ENCODE assay signal across 8 cellular contexts in the genomic region with DNA sequence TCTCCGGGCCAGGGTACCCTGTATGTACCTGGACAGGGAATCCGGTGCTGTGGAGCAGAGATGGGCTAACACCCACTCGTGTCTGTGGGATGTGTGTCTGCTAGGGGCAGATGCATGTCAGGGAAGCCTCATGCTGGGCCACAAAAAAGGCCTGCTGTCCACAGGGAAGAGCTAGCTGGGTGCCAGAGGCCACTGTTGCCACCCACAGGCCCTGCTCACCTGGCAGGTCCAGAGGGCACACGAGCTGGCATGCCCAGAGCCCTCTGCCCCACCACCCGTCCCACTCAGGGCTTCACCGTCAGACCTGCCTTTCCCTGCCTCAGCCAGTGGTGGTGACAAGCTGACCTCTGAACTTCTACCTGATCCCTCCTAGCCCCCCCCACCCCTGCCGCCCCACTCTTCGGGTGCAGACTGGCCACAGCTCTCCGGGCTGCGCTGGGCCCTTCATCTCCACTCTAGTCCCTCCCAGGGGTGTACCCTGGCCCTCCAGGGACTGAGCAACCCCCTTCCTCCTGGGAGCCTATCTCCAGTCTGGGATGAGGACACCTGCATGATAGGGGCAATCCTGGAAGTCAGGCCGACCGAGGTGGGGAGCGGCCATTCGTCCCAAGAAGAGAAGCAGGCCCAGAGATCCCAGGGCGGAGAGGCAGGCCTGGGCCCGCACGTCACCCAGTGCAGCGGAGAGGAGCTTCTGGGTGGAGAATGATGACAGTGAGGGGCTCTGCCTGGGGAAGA. TPM values are rescaled to one million over a fixed set of nuclear protein-coding genes. Genes with fewer than 3 reads are reported as not detected.
DNase-seq lines count a peak whose midpoint lies in the region; ATAC-seq and TF ChIP-seq lines count a peak whose summit lies in the region.

No MANE protein-coding gene starts in this region.

- peak overlapping the region; percentile 0 for H3K9ac ChIP-seq in trophoblast cell (ENCODE audit: low read length)

- no peaks in the 10 kb centered on the region for H3K27me3 ChIP-seq in Peyer's patch
- no peaks in the 10 kb centered on the region for H3K27me3 ChIP-seq in trophoblast cell (ENCODE audit: insufficient read depth, low read length)

- H3K4me3 ChIP-seq in Peyer's patch (peak overlapping the region; percentile 71 to 88 (median 78)), trophoblast cell (ENCODE audit: low read depth, low read length) (peak overlapping the region; percentile 88)

- H2AFZ ChIP-seq in trophoblast cell (ENCODE audit: insufficient read depth, low read length, poor library complexity) = no peak overlapping the region

- H3K9me3 ChIP-seq in Peyer's patch (no peaks in the 10 kb centered on the region), trophoblast cell (ENCODE audit: insufficient read depth, low read depth, low read length) (peaks cover 1% of the 10 kb centered on the region)

- H3K4ac ChIP-seq in trophoblast cell (ENCODE audit: low read depth, low read length) = no peak overlapping the region

- peak overlapping the region; percentile 91 for H4K8ac ChIP-seq in trophoblast cell (ENCODE audit: low read depth, low read length)

- H4K12ac ChIP-seq in trophoblast cell (ENCODE audit: low read depth, low read length) = peak overlapping the region; percentile 66

- H3K79me2 ChIP-seq in trophoblast cell (ENCODE audit: control insufficient read depth, insufficient read depth, low read length, poor library complexity) = peaks cover 6% of the 10 kb centered on the region

- H3K4me1 ChIP-seq in Peyer's patch = peaks cover 5 to 33% (median 27%) of the 10 kb centered on the region in 4 donors
- H3K4me1 ChIP-seq in trophoblast cell (ENCODE audit: control insufficient read depth in 1 of 2, insufficient read depth in 2 of 2, low read length in 2 of 2) = peaks cover 14 to 17% of the 10 kb centered on the region in 2 experiments

- H2BK120ac ChIP-seq in trophoblast cell (ENCODE audit: insufficient read depth, low read length, poor library complexity) = no peak overlapping the region

- H3K27ac ChIP-seq in Peyer's patch (peak overlapping the region; percentile 87 to 98 (median 92)), trophoblast cell (ENCODE audit: low read depth, low read length) (no peak overlapping the region)

- ATAC-seq in esophagus mucosa (peak; percentile 1), GM19463 (IDR thresholded peaks at IDR 0.05; ENCODE audit: unreplicated experiment) (no peak), HG03439 (IDR thresholded peaks at IDR 0.05; ENCODE audit: unreplicated experiment) (no peak)

- peak overlapping the region; percentile 21 for H4K91ac ChIP-seq in trophoblast cell (ENCODE audit: low read depth, low read length)

- WGBS in trophoblast cell (ENCODE audit: extremely low coverage, insufficient coverage, insufficient read length) = no CpG with 5 or more reads among the region's 18 CpGs

- no peak for TF ChIP-seq CTCF in Peyer's patch (IDR thresholded peaks at IDR 0.05)

- no peak overlapping the region for H2BK12ac ChIP-seq in trophoblast cell (ENCODE audit: low read length)

- H3K23ac ChIP-seq in trophoblast cell (ENCODE audit: low read length) = no peak overlapping the region

- peaks cover 6% of the 10 kb centered on the region for H3K79me1 ChIP-seq in trophoblast cell (ENCODE audit: low read length)

- peaks cover 0 to 44% (median 0%) of the 10 kb centered on the region in 3 donors for H3K36me3 ChIP-seq in Peyer's patch
- H3K36me3 ChIP-seq in trophoblast cell (ENCODE audit: control insufficient read depth in 1 of 2, insufficient read depth in 2 of 2, low read length in 2 of 2) = peaks cover 56 to 58% of the 10 kb centered on the region in 2 experiments

- H2BK5ac ChIP-seq in trophoblast cell (ENCODE audit: low read depth, low read length, poor library complexity) = no peak overlapping the region

- peak overlapping the region; percentile 92 for H3K4me2 ChIP-seq in trophoblast cell (ENCODE audit: low read length)

- TF ChIP-seq POLR2A in Peyer's patch (IDR thresholded peaks at IDR 0.05) = no peak

- H3K14ac ChIP-seq in trophoblast cell (ENCODE audit: low read length) = peak overlapping the region; percentile 2

- peak overlapping the region; percentile 34 for H2AK5ac ChIP-seq in trophoblast cell (ENCODE audit: low read length)

- peak overlapping the region; percentile 3 for H3K18ac ChIP-seq in trophoblast cell (ENCODE audit: low read length)

- DNase-seq in GM03348 (ENCODE audit: low spot score) = peak; percentile 44
- DNase-seq in Peyer's patch = peak in 2 of 3 donors; percentile 67 to 71
- DNase-seq in trophoblast cell = peak in 1 of 2 donors; percentile 40
- DNase-seq in NCI-H446 (lab: John Stamatoyannopoulos, UW) = no peak
- no peak for DNase-seq in activated CD4-positive, CD25-positive, alpha-beta regulatory T cell (lab: John Stamatoyannopoulos, UW)

RNA-seq across cellular contexts. Expression of a gene that starts 1.3 kb away (rescaled TPM):
- total RNA-seq in Peyer's patch = 10 to 100 TPM; 14.2 to 22.0 (median 16.6) TPM
- total RNA-seq in esophagus mucosa = 11.0 TPM
- 14.5 and 14.7 TPM in 2 replicates for polyA plus RNA-seq in trophoblast cell (2013)

RNA-seq across cellular contexts. Expression of a gene that starts 6.8 kb away (rescaled TPM):
- total RNA-seq in Peyer's patch (not detected), esophagus mucosa (not detected)
- not detected in 2 replicates for polyA plus RNA-seq in trophoblast cell (2013)

RNA-seq across cellular contexts. Expression of a gene that starts 8.3 kb away (rescaled TPM):
- total RNA-seq in Peyer's patch (10 to 100 TPM; 29.1 to 83.3 (median 70.2) TPM), esophagus mucosa (7.6 TPM)
- 27.8 and 28.7 TPM in 2 replicates for polyA plus RNA-seq in trophoblast cell (2013)

RNA-seq across cellular contexts. Expression of a gene that starts 13.0 kb away (rescaled TPM):
- total RNA-seq in Peyer's patch = 1,000 to 10,000 TPM in 1 of 4 donors, 100 to 1,000 TPM in 3; 261 to 1,717 (median 510) TPM
- 2,043 TPM for total RNA-seq in esophagus mucosa
- 4,387 and 4,434 TPM in 2 replicates for polyA plus RNA-seq in trophoblast cell (2013)

RNA-seq across cellular contexts. Expression of a gene that starts 19.4 kb away (rescaled TPM):
- 10 to 100 TPM; 47.6 to 81.7 (median 52.9) TPM for total RNA-seq in Peyer's patch
- total RNA-seq in esophagus mucosa = 38.4 TPM
- 27.9 and 28.1 TPM in 2 replicates for polyA plus RNA-seq in trophoblast cell (2013)

Comparison
In these comparisons a context has a peak if more than half of its experiments do, and no peak if none do; other contexts are left out.
1. DNase-seq: peak in GM03348 (single experiment) and Peyer's patch (2 of 3); none in NCI-H446 (0 of 2) and activated CD4-positive, CD25-positive, alpha-beta regulatory T cell (0 of 4).